In the genomic region with DNA sequence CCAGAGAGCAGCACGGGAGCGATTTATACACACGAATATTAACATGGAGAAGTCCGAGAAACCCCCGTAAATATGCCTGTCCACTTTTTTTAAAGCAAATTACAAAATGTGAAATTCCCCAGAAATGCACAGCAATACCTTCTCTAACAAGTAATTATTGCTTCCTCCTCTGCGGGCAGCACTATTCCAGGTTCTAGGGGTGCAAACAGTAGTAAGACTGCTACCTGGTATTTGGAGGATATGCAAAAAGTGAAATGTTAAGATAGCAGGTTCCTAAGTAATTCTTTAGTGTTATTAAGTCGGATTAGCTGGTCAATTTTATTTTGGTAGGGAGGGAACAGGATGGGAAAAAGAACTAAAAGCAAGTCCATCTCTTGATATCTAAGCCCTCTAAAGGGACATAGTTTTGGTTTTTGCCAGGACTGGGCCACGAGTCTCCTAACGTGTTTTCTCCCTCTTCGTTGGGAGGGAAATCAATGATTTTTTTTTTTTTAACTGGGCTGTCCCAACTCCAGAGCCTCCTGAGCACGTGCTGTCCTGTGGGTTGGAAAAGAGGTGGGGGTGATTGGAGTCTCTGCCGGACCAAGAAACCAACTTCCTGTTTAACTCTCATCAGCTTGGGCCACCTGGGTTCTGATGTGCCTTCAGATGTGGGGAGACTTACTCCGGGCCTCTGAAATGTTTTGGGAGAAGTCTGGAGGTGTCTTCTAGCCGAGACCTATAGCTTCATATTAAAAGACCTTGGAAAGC, we compare ENCODE assay signal across 8 cellular contexts. TPM values are rescaled to one million over a fixed set of nuclear protein-coding genes. Genes with fewer than 3 reads are reported as not detected.
A peak's percentile ranks its signal among the peaks of the same experiment; 100 is the strongest.
DNase-seq lines count a peak whose midpoint lies in the region; ATAC-seq and TF ChIP-seq lines count a peak whose summit lies in the region.

No MANE protein-coding gene starts in this region.

- intact Hi-C loops in MCF 10A (cut with micrococcal nuclease) (no loop called here), natural killer cell (cut with micrococcal nuclease) (loop anchor here (2.0 kb wide), 1 partner anchor 29 kb away; a partner anchor contains a TSS)

- H3K4me3 Mint-ChIP-seq in MCF 10A (ENCODE audit: unreplicated experiment) (peak overlapping the region; percentile 87), natural killer cell (peak overlapping the region; percentile 91)

- TF ChIP-seq CTCF in MCF 10A (IDR thresholded peaks at IDR 0.05; ENCODE audit: unreplicated experiment), result no peak
- no peak for TF ChIP-seq CTCF in natural killer cell (IDR thresholded peaks at IDR 0.05)
- no peak for TF ChIP-seq CTCF in GM10266 (IDR thresholded peaks at IDR 0.05; ENCODE audit: control insufficient read depth, insufficient read depth, low read depth, missing control alignments)

- H3K9me3 Mint-ChIP-seq in MCF 10A (ENCODE audit: unreplicated experiment) (no peaks in the 10 kb centered on the region), natural killer cell (no peaks in the 10 kb centered on the region)

- H3K4me1 Mint-ChIP-seq in MCF 10A (ENCODE audit: insufficient read depth, unreplicated experiment), result peaks cover 13% of the 10 kb centered on the region
- peaks cover 41 to 43% of the 10 kb centered on the region in 2 donors for H3K4me1 Mint-ChIP-seq in natural killer cell

- CTCF ChIA-PET in MCF 10A (lab: Yijun Ruan, JAX), result interaction anchor here (0.6 to 1.0 kb wide), 3 partner anchors 10 to 206 kb away, joined by 3 to 5 read pairs (median 5); no protein-coding TSS in a partner anchor

- H3K27ac Mint-ChIP-seq in MCF 10A (ENCODE audit: low read depth, unreplicated experiment) (peak overlapping the region; percentile 68), natural killer cell (peak overlapping the region; percentile 92 to 96)

- POLR2A ChIA-PET in MCF 10A (lab: Yijun Ruan, JAX), result interaction anchor here (0.6 to 8.1 kb wide), 8 partner anchors 11 to 511 kb away, joined by 3 to 74 read pairs (median 8); a partner anchor contains a TSS

- H3K27me3 Mint-ChIP-seq in MCF 10A (ENCODE audit: insufficient read depth, unreplicated experiment) (no peaks in the 10 kb centered on the region), natural killer cell (ENCODE audit: low read depth in 2 of 2) (no peaks in the 10 kb centered on the region)

- ATAC-seq in natural killer cell (no peak), GM19463 (IDR thresholded peaks at IDR 0.05; ENCODE audit: unreplicated experiment) (no peak)

- peak; percentile 19 for DNase-seq in COLO668 (lab: John Stamatoyannopoulos, UW; ENCODE audit: unreplicated experiment)
- DNase-seq in Kasumi-1 (lab: John Stamatoyannopoulos, UW), result peak; percentile 85 to 89
- no peak for DNase-seq in MCF 10A (ENCODE audit: unreplicated experiment)
- DNase-seq in natural killer cell, result no peak
- no peak for DNase-seq in ACHN
- DNase-seq in GM10266 (ENCODE audit: extremely low spot score), result no peak
- no peak for DNase-seq in HK-2 (ENCODE audit: unreplicated experiment)

- no TSS peak for BruUV-seq in MCF 10A (replicated peaks; lab: Mats Ljungman, UMichigan)

- H3K36me3 Mint-ChIP-seq in MCF 10A (ENCODE audit: insufficient read depth, unreplicated experiment) (peaks cover 41% of the 10 kb centered on the region), natural killer cell (peaks cover 10% of the 10 kb centered on the region)

- in situ Hi-C loops in ACHN (cut with HindIII; ENCODE audit: low pct_ligation_motif_present, low pct_unique_long_range_greater_than_20kb, low sequenced_read_pairs), result no loop called here

RNA-seq across cellular contexts. Expression of a gene that starts 1.7 kb away (rescaled TPM):
- total RNA-seq in MCF 10A (2022) (274 and 429 TPM in 2 replicates), natural killer cell (100 to 1,000 TPM; 221 to 240 (median 224) TPM)

RNA-seq across cellular contexts. Expression of a gene that starts 29.5 kb away (rescaled TPM):
- total RNA-seq in MCF 10A (2022), result 12.1 and 14.6 TPM in 2 replicates
- total RNA-seq in natural killer cell, result 10 to 100 TPM; 26.3 to 26.9 (median 26.6) TPM

Comparison
In these comparisons a context has a peak if more than half of its experiments do, and no peak if none do; other contexts are left out.
1. DNase-seq: peak in COLO668 (single experiment) and Kasumi-1 (2 of 2); none in MCF 10A (single experiment), natural killer cell (single experiment), ACHN (single experiment), GM10266 (single experiment) and HK-2 (single experiment).